ENCODE assay signal across 1 cellular context in genomic region chr10:92826061-92826460, GRCh38.
TF ChIP-seq lines count a peak whose summit lies in the region.

No MANE protein-coding gene starts in this region.

TF ChIP-seq in IMR-90, 13 proteins besides CTCF, POLR2A, EP300 and RAD21:
- no peak for TF ChIP-seq CEBPB (IDR thresholded peaks at IDR 0.05; ENCODE audit: low read depth, low read length)
- no peak for TF ChIP-seq BHLHE40 (IDR thresholded peaks at IDR 0.05; ENCODE audit: low read depth, low read length)
- no peak for TF ChIP-seq CHD1 (IDR thresholded peaks at IDR 0.05; ENCODE audit: low read depth, low read length)
- TF ChIP-seq NFE2L2 (IDR thresholded peaks at IDR 0.05; ENCODE audit: low read depth, low read length): no peak
- no peak for TF ChIP-seq FOS (IDR thresholded peaks at IDR 0.05; ENCODE audit: low read depth, low read length)
- TF ChIP-seq RFX5 (IDR thresholded peaks at IDR 0.05; ENCODE audit: low read depth, low read length): no peak
- TF ChIP-seq MXI1 (IDR thresholded peaks at IDR 0.05; ENCODE audit: borderline replicate concordance, low read depth, low read length): no peak
- TF ChIP-seq MAZ (IDR thresholded peaks at IDR 0.05; ENCODE audit: borderline replicate concordance, low read depth, low read length): no peak
- TF ChIP-seq SMC3 (IDR thresholded peaks at IDR 0.05; ENCODE audit: low read depth, low read length): no peak
- TF ChIP-seq MAFK (IDR thresholded peaks at IDR 0.05; ENCODE audit: low read depth, low read length): no peak
- TF ChIP-seq ELK1 (IDR thresholded peaks at IDR 0.05; ENCODE audit: borderline replicate concordance, low read depth, low read length): no peak
- no peak for TF ChIP-seq USF2 (IDR thresholded peaks at IDR 0.05; ENCODE audit: low read depth, low read length)
- TF ChIP-seq RCOR1 (IDR thresholded peaks at IDR 0.05; ENCODE audit: insufficient replicate concordance, low read length): no peak
